1 cellular context compared by ENCODE assay signal in genomic region chr10:127943336-127943910, GRCh38.
TF ChIP-seq lines count a peak whose summit lies in the region.

No MANE protein-coding gene starts in this region.

TF ChIP-seq in SK-N-SH treated with all-trans-retinoic acid at 6 μM for 48 hours, 23 proteins besides CTCF, POLR2A, EP300 and RAD21 (continued from another document):
- TF ChIP-seq ISL1 (CRISPR knock-in tag; IDR thresholded peaks at IDR 0.05) (no peak), TSHZ2 (CRISPR knock-in tag; IDR thresholded peaks at IDR 0.05) (no peak), SNAI2 (CRISPR knock-in tag; IDR thresholded peaks at IDR 0.05) (no peak), OSR1 (CRISPR knock-in tag; IDR thresholded peaks at IDR 0.05) (no peak), TOX (CRISPR knock-in tag; IDR thresholded peaks at IDR 0.05; ENCODE audit: borderline replicate concordance) (no peak), GLIS3 (CRISPR knock-in tag; IDR thresholded peaks at IDR 0.05) (no peak), PATZ1 (CRISPR knock-in tag; IDR thresholded peaks at IDR 0.05; ENCODE audit: borderline replicate concordance) (no peak), ZNF8 (CRISPR knock-in tag; IDR thresholded peaks at IDR 0.05) (no peak)
